16 cellular contexts compared by ENCODE assay signal in the genomic region with DNA sequence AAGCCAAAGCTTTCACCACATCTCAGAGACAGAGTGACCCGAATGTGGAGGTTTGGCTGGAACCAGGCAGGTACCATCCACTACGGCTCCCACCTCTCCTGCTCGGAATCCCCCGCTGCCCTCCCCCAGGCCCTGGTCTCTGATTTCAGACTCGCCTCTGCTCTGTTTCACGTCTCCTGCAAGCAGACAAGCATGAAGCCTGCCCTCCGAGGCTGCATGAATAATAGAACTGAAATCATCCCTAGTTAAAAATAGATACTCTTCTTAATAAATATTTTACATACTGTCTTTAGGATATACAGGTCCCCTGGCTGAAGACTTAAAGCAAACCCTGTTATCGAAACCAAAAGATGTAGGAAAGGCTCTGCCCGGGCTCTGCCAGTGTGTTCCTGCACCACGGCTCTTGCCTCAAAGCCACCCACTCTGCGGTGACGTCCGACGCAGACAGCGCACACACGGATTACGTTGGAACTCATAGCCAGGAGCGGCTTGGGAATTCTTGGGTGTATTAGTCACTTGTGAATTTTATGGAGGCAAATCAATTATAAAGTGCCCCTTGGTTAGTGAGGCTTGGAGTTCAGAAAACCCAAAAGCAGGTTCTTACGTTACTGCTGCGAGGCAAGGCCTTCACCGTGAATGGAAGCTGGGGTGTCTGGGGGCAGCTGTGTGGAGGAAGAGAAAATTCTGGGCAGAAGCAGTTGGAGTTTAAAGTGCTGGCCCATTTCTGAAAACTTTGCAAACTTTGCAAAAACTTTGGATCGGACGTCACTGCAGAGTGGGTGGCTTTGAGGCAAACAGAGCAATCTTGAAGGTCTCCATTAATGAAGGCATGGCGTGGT. TPM values are rescaled to one million over a fixed set of nuclear protein-coding genes. Genes with fewer than 3 reads are reported as not detected.
DNase-seq lines count a peak whose midpoint lies in the region; ATAC-seq, FAIRE-seq and TF ChIP-seq lines count a peak whose summit lies in the region.
"Had no signal": no experiment of that assay in that cellular context is flagged by ENCODE, and none has a peak within 500 bp of the region (broad histone marks: within the 10 kb centered on the region; RNA-seq: fewer than 3 reads in every experiment).

No MANE protein-coding gene starts in this region.

- H3K4me1 ChIP-seq in foreskin keratinocyte (peaks cover 11% of the 10 kb centered on the region), A673 (ENCODE audit: insufficient read depth, low read length, poor library complexity, severe bottlenecking) (no peaks in the 10 kb centered on the region)

- intact Hi-C loops in CD4-positive, alpha-beta T cell (cut with DNase I, micrococcal nuclease) = no loop called here
- intact Hi-C loops in A673 (cut with micrococcal nuclease; ENCODE audit: unreplicated experiment) = no loop called here

- DNase-seq in H54 (ENCODE audit: insufficient read length, low spot score) (peak; percentile 72), SK-MEL-5 (ENCODE audit: low read depth, low spot score) (peak; percentile 71), foreskin keratinocyte (peak; percentile 76 to 92), renal cortical epithelial cell (ENCODE audit: low read depth) (peak; percentile 84), A673 (ENCODE audit: low spot score) (no peak), GM20000 (ENCODE audit: low spot score) (no peak)
- DNase-seq in stimulated activated naive B cell treated with anti-CD40 and anti-IgM and Interleukin-4, amounts not matched to agents 10 μg/mL and 1 μg/mL and 100 μg/mL, for 72 hours = no peak
- no peak for DNase-seq in CD4-positive, alpha-beta T cell
- DNase-seq: activated CD4-positive, alpha-beta memory T cell treated with anti-CD3 and anti-CD28 coated beads, Interleukin-2, amount 10 ng/mL, durations not matched to agents 7 days and 5 days; activated naive CD4-positive, alpha-beta T cell; cerebellar nuclear complex; midbrain; NCI-H2029 treated with DMSO at 0.1 percent for 48 hours; PC-3; right cardiac atrium had no signal

- POLR2A ChIA-PET in CD4-positive, alpha-beta T cell (lab: Charles Lee) = interaction anchor here (0.6 kb wide), 1 partner anchor 436 kb away, joined by 3 read pairs; no protein-coding TSS in a partner anchor
- POLR2A ChIA-PET in A673 (lab: Charles Lee; ENCODE audit: low non-redundant PET) = no interaction called here

- no peak overlapping the region for H3K4me3 ChIP-seq in A673 (ENCODE audit: low read depth, low read length, poor library complexity, severe bottlenecking)

- in situ Hi-C loops in SK-MEL-5 (cut with HindIII; ENCODE audit: low pct_unique_long_range_greater_than_20kb, low sequenced_read_pairs) = no loop called here

- no peak for TF ChIP-seq POLR2A in H54 (IDR thresholded peaks at IDR 0.05; ENCODE audit: low read depth, low read length)

- no peaks in the 10 kb centered on the region for H3K36me3 ChIP-seq in A673 (ENCODE audit: insufficient read depth, low read length, poor library complexity, severe bottlenecking)

- CTCF ChIA-PET in CD4-positive, alpha-beta T cell (lab: Charles Lee) = no interaction called here
- CTCF ChIA-PET in A673 (lab: Charles Lee) = no interaction called here

- H3K4me3 Mint-ChIP-seq in stimulated activated naive B cell treated with anti-CD40 and anti-IgM and Interleukin-4, amounts not matched to agents 10 μg/mL and 1 μg/mL and 100 μg/mL, for 72 hours = no peak overlapping the region
- no peak overlapping the region for H3K4me3 Mint-ChIP-seq in CD4-positive, alpha-beta T cell
- H3K4me3 Mint-ChIP-seq: activated CD4-positive, alpha-beta memory T cell treated with anti-CD3 and anti-CD28 coated beads, Interleukin-2, amount 10 ng/mL, durations not matched to agents 7 days and 5 days; CD14-positive monocyte had no signal

- no peaks in the 10 kb centered on the region for H3K9me3 Mint-ChIP-seq in stimulated activated naive B cell treated with anti-CD40 and anti-IgM and Interleukin-4, amounts not matched to agents 10 μg/mL and 1 μg/mL and 100 μg/mL, for 72 hours
- no peaks in the 10 kb centered on the region for H3K9me3 Mint-ChIP-seq in CD4-positive, alpha-beta T cell

- no TSS peak for BruUV-seq in A673 (replicated peaks; lab: Mats Ljungman, UMichigan)

- no peak overlapping the region for H3K27ac Mint-ChIP-seq in stimulated activated naive B cell treated with anti-CD40 and anti-IgM and Interleukin-4, amounts not matched to agents 10 μg/mL and 1 μg/mL and 100 μg/mL, for 72 hours
- no peak overlapping the region for H3K27ac Mint-ChIP-seq in CD4-positive, alpha-beta T cell
- H3K27ac Mint-ChIP-seq: activated CD4-positive, alpha-beta memory T cell treated with anti-CD3 and anti-CD28 coated beads, Interleukin-2, amount 10 ng/mL, durations not matched to agents 7 days and 5 days; CD14-positive monocyte had no signal

- no peaks in the 10 kb centered on the region for H3K9me3 ChIP-seq in CD4-positive, alpha-beta T cell (ENCODE audit: control insufficient read depth, low read length)
- no peaks in the 10 kb centered on the region for H3K9me3 ChIP-seq in A673 (ENCODE audit: low read depth, low read length, poor library complexity, severe bottlenecking)

- FAIRE-seq in H54 (lab: Jason Lieb, UNC) = no peak

- TF ChIP-seq CTCF in foreskin keratinocyte (conservative IDR thresholded peaks at IDR 0.05) (no peak), A673 (conservative IDR thresholded peaks at IDR 0.05; ENCODE audit: low read depth, low read length) (no peak), GM20000 (IDR thresholded peaks at IDR 0.05; ENCODE audit: extremely low read depth, missing control alignments) (no peak)
- TF ChIP-seq CTCF in CD4-positive, alpha-beta T cell (IDR thresholded peaks at IDR 0.05) = no peak

- peaks cover 0 to 2% of the 10 kb centered on the region in 2 donors for H3K4me1 Mint-ChIP-seq in stimulated activated naive B cell treated with anti-CD40 and anti-IgM and Interleukin-4, amounts not matched to agents 10 μg/mL and 1 μg/mL and 100 μg/mL, for 72 hours
- H3K4me1 Mint-ChIP-seq in CD4-positive, alpha-beta T cell (ENCODE audit: low read depth) = peaks cover 9% of the 10 kb centered on the region
- H3K4me1 Mint-ChIP-seq: CD14-positive monocyte had no signal

- H3K27ac ChIP-seq in foreskin keratinocyte (peak overlapping the region; percentile 94), A673 (ENCODE audit: low read depth, low read length, poor library complexity, severe bottlenecking) (no peak overlapping the region)
- no peak overlapping the region for H3K27ac ChIP-seq in CD4-positive, alpha-beta T cell (ENCODE audit: low read depth, low read length)

- peak; percentile 79 for ATAC-seq in foreskin keratinocyte
- ATAC-seq in stimulated activated naive B cell treated with anti-CD40 and anti-IgM and Interleukin-4, amounts not matched to agents 10 μg/mL and 1 μg/mL and 100 μg/mL, for 72 hours (replicated peaks) = no peak
- ATAC-seq in CD4-positive, alpha-beta T cell (ENCODE audit: poor library complexity) = no peak
- ATAC-seq: PC-3, right cardiac atrium had no signal

- peaks cover 30 to 68% of the 10 kb centered on the region in 2 donors for H3K27me3 Mint-ChIP-seq in stimulated activated naive B cell treated with anti-CD40 and anti-IgM and Interleukin-4, amounts not matched to agents 10 μg/mL and 1 μg/mL and 100 μg/mL, for 72 hours
- H3K27me3 Mint-ChIP-seq in CD4-positive, alpha-beta T cell = peaks cover 11% of the 10 kb centered on the region

- H3K27me3 ChIP-seq in foreskin keratinocyte (peaks cover 15% of the 10 kb centered on the region), A673 (replicated peaks; ENCODE audit: insufficient read depth, low read depth, low read length, poor library complexity) (peaks cover 23% of the 10 kb centered on the region)
- H3K27me3 ChIP-seq in CD4-positive, alpha-beta T cell (ENCODE audit: control insufficient read depth, insufficient read depth, low read length) = peaks cover 18% of the 10 kb centered on the region

- H3K36me3 Mint-ChIP-seq in stimulated activated naive B cell treated with anti-CD40 and anti-IgM and Interleukin-4, amounts not matched to agents 10 μg/mL and 1 μg/mL and 100 μg/mL, for 72 hours = no peaks in the 10 kb centered on the region
- H3K36me3 Mint-ChIP-seq in CD4-positive, alpha-beta T cell (ENCODE audit: low read depth) = no peaks in the 10 kb centered on the region
- H3K36me3 Mint-ChIP-seq: CD14-positive monocyte had no signal

RNA-seq across cellular contexts. Expression of a gene that starts 25.6 kb away (rescaled TPM):
- total RNA-seq in SK-MEL-5 (2014; rRNA removed; shearing (Covaris generic)) = 0.18 and 0.29 TPM in 2 replicates
- polyA plus RNA-seq in SK-MEL-5 (2015; cell fraction: cytosol; rRNA removed) = 2.2 and 2.7 TPM in 2 replicates
- polyA plus RNA-seq in SK-MEL-5 (2015; cell fraction: nucleus; rRNA removed) = 0.58 and 2.0 TPM in 2 replicates
- total RNA-seq in foreskin keratinocyte (0.04 TPM in 1 of 2 replicates, not detected in the other), renal cortical epithelial cell (0.17 TPM in 1 of 2 replicates, not detected in the other), A673 (2021) (0.15 and 0.43 TPM in 2 replicates)
- polyA plus RNA-seq in foreskin keratinocyte = 0.02 TPM in 1 of 2 replicates, not detected in the other
- total RNA-seq in CD4-positive, alpha-beta T cell = under 1 TPM; 0.25 to 0.58 TPM
- total RNA-seq: right cardiac atrium had no signal
- polyA plus RNA-seq: CD14-positive monocyte had no signal

RNA-seq across cellular contexts. Expression of a gene that starts 42.7 kb away (rescaled TPM):
- 27.3 and 28.6 TPM in 2 replicates for total RNA-seq in SK-MEL-5 (2014; rRNA removed; shearing (Covaris generic))
- polyA plus RNA-seq in SK-MEL-5 (2015; cell fraction: cytosol; rRNA removed) = 76.5 and 91.9 TPM in 2 replicates
- 29.6 and 35.2 TPM in 2 replicates for polyA plus RNA-seq in SK-MEL-5 (2015; cell fraction: nucleus; rRNA removed)
- 25.3 and 27.3 TPM in 2 replicates for total RNA-seq in foreskin keratinocyte
- polyA plus RNA-seq in foreskin keratinocyte = 8.5 and 8.8 TPM in 2 replicates
- 11.6 and 35.5 TPM in 2 replicates for total RNA-seq in renal cortical epithelial cell
- total RNA-seq in CD4-positive, alpha-beta T cell = 10 to 100 TPM; 45.0 to 47.1 TPM
- 54.7 and 55.2 TPM in 2 replicates for total RNA-seq in A673 (2021)

Comparison
In these comparisons a context has a peak if more than half of its experiments do, and no peak if none do; other contexts are left out.
1. DNase-seq: peak in H54 (single experiment), SK-MEL-5 (single experiment), foreskin keratinocyte (2 of 2) and renal cortical epithelial cell (single experiment); none in stimulated activated naive B cell treated with anti-CD40 and anti-IgM and Interleukin-4, amounts not matched to agents 10 μg/mL and 1 μg/mL and 100 μg/mL, for 72 hours (single experiment), CD4-positive, alpha-beta T cell (0 of 10), A673 (single experiment) and GM20000 (single experiment).